In the genomic region with DNA sequence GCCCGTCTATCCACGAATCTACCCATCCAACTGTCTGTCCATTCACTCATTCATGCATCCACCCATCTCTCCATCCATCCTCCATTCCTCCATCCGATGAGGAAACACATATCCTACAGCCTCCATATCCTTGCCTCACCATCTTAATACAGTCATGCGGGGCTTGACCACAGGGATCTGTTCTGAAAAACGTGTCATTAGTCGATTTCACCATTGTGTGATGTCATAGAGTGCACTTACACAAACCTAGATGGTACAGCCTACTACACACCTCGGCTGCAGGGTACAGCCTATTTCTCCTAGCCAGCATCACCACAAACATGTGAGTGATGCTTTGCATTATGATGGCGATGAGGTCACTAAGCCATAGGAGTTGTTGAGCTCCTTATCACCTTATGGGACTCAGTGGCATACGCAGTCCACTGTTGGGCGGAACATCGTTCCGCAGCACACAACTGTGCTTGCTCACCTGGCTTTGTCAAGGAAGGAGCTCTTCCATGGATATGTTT, we compare ENCODE assay signal across 33 cellular contexts. TPM values are rescaled to one million over a fixed set of nuclear protein-coding genes. Genes with fewer than 3 reads are reported as not detected.
"Had no signal": no experiment of that assay in that cellular context is flagged by ENCODE, and none has a peak within 500 bp of the region (broad histone marks: within the 10 kb centered on the region; RNA-seq: fewer than 3 reads in every experiment).

No MANE protein-coding gene starts in this region.

- ATAC-seq: activated T-helper 17 cell treated with anti-CD3 and anti-CD28 coated beads, Interleukin-2, amount 50 U/mL, for 72 hours; Panc1; Right ventricle myocardium inferior; T-cell had no signal

- H3K9me3 ChIP-seq: breast epithelium had no signal

- H3K27me3 ChIP-seq: breast epithelium had no signal

- H3K4me3 ChIP-seq: breast epithelium, SK-N-MC had no signal

- DNase-seq: activated CD4-positive, alpha-beta memory T cell treated with anti-CD3 and anti-CD28 coated beads for 36 hours; activated CD4-positive, alpha-beta T cell treated with anti-CD3 and anti-CD28 coated beads, Interleukin-2, amount 10 ng/mL, durations not matched to agents 7 days and 5 days; activated CD4-positive, CD25-positive, alpha-beta regulatory T cell; activated CD8-positive, alpha-beta memory T cell treated with anti-CD3 and anti-CD28 coated beads for 24 hours; activated gamma-delta T cell treated with Interleukin-2 at 50 U/mL for 16 hours; activated naive CD4-positive, alpha-beta T cell treated with anti-CD3 and anti-CD28 coated beads, Interleukin-2, amount 10 ng/mL, durations not matched to agents 7 days and 5 days; activated naive CD8-positive, alpha-beta T cell treated with anti-CD3 and anti-CD28 coated beads for 36 hours; activated T-cell treated with anti-CD3 and anti-CD28 coated beads, Interleukin-2, amount 50 U/mL, for 48 hours; anterior cingulate cortex; caudate nucleus; NCI-H1092 treated with DMSO at 0.1 percent for 48 hours; NCI-H1417 treated with DMSO at 0.1 percent for 48 hours; NCI-H1694; NCI-H2029; NCI-H2107; NCI-H2171 treated with DMSO at 0.1 percent for 48 hours; NCI-H226; NCI-H526; NCI-H82; RPMI8226; T-cell; T1000 had no signal

- H3K36me3 ChIP-seq: breast epithelium had no signal

- H3K36me3 Mint-ChIP-seq: activated CD4-positive, alpha-beta memory T cell treated with anti-CD3 and anti-CD28 coated beads for 36 hours; activated naive CD4-positive, alpha-beta T cell treated with anti-CD3 and anti-CD28 coated beads, Interleukin-2, amount 10 ng/mL, durations not matched to agents 7 days and 5 days; activated naive CD8-positive, alpha-beta T cell treated with anti-CD3 and anti-CD28 coated beads for 36 hours; T-cell had no signal

- H3K4me2 ChIP-seq: KMS-11 had no signal

- H3K4me3 Mint-ChIP-seq: activated CD4-positive, alpha-beta memory T cell treated with anti-CD3 and anti-CD28 coated beads for 36 hours; activated CD4-positive, alpha-beta T cell treated with anti-CD3 and anti-CD28 coated beads, Interleukin-2, amount 10 ng/mL, durations not matched to agents 7 days and 5 days; activated naive CD4-positive, alpha-beta T cell treated with anti-CD3 and anti-CD28 coated beads, Interleukin-2, amount 10 ng/mL, durations not matched to agents 7 days and 5 days; activated naive CD8-positive, alpha-beta T cell treated with anti-CD3 and anti-CD28 coated beads for 36 hours; activated T-helper 17 cell treated with anti-CD3 and anti-CD28 coated beads, Interleukin-2, amount 50 U/mL, for 72 hours; T-cell had no signal

- H3K9ac ChIP-seq: KMS-11 had no signal

- H3K9me3 Mint-ChIP-seq: activated CD4-positive, alpha-beta memory T cell treated with anti-CD3 and anti-CD28 coated beads for 36 hours; activated naive CD4-positive, alpha-beta T cell treated with anti-CD3 and anti-CD28 coated beads, Interleukin-2, amount 10 ng/mL, durations not matched to agents 7 days and 5 days; activated naive CD8-positive, alpha-beta T cell treated with anti-CD3 and anti-CD28 coated beads for 36 hours; activated T-helper 17 cell treated with anti-CD3 and anti-CD28 coated beads, Interleukin-2, amount 50 U/mL, for 72 hours had no signal

- H3K4me1 Mint-ChIP-seq: activated CD4-positive, alpha-beta T cell treated with anti-CD3 and anti-CD28 coated beads, Interleukin-2, amount 10 ng/mL, durations not matched to agents 7 days and 5 days; activated naive CD4-positive, alpha-beta T cell treated with anti-CD3 and anti-CD28 coated beads, Interleukin-2, amount 10 ng/mL, durations not matched to agents 7 days and 5 days; activated naive CD8-positive, alpha-beta T cell treated with anti-CD3 and anti-CD28 coated beads for 36 hours; activated T-helper 17 cell treated with anti-CD3 and anti-CD28 coated beads, Interleukin-2, amount 50 U/mL, for 72 hours; T-cell had no signal

- H3K27me3 Mint-ChIP-seq: activated CD4-positive, alpha-beta memory T cell treated with anti-CD3 and anti-CD28 coated beads for 36 hours; activated naive CD8-positive, alpha-beta T cell treated with anti-CD3 and anti-CD28 coated beads for 36 hours; activated T-helper 17 cell treated with anti-CD3 and anti-CD28 coated beads, Interleukin-2, amount 50 U/mL, for 72 hours had no signal

- H3K4me1 ChIP-seq: breast epithelium had no signal

- H3K27ac Mint-ChIP-seq: activated CD4-positive, alpha-beta memory T cell treated with anti-CD3 and anti-CD28 coated beads for 36 hours; activated CD4-positive, alpha-beta T cell treated with anti-CD3 and anti-CD28 coated beads, Interleukin-2, amount 10 ng/mL, durations not matched to agents 7 days and 5 days; activated naive CD4-positive, alpha-beta T cell treated with anti-CD3 and anti-CD28 coated beads, Interleukin-2, amount 10 ng/mL, durations not matched to agents 7 days and 5 days; activated naive CD8-positive, alpha-beta T cell treated with anti-CD3 and anti-CD28 coated beads for 36 hours; activated T-helper 17 cell treated with anti-CD3 and anti-CD28 coated beads, Interleukin-2, amount 50 U/mL, for 72 hours; T-cell had no signal

- H3K27ac ChIP-seq: breast epithelium, KMS-11, SK-N-MC, VCaP had no signal

RNA-seq across cellular contexts. Expression of a gene that starts 1.9 kb away (rescaled TPM):
- total RNA-seq: activated CD4-positive, alpha-beta memory T cell treated with anti-CD3 and anti-CD28 coated beads for 36 hours; activated CD4-positive, alpha-beta T cell treated with anti-CD3 and anti-CD28 coated beads, Interleukin-2, amount 10 ng/mL, durations not matched to agents 7 days and 5 days; activated naive CD8-positive, alpha-beta T cell treated with anti-CD3 and anti-CD28 coated beads for 36 hours; activated T-helper 17 cell treated with anti-CD3 and anti-CD28 coated beads, Interleukin-2, amount 50 U/mL, for 72 hours; breast epithelium; cerebellum; MCF 10A; NCI-H460; OCI-LY7; Right ventricle myocardium inferior; T-cell had no signal
